ENCODE assay signal across 1 cellular context in the genomic region with DNA sequence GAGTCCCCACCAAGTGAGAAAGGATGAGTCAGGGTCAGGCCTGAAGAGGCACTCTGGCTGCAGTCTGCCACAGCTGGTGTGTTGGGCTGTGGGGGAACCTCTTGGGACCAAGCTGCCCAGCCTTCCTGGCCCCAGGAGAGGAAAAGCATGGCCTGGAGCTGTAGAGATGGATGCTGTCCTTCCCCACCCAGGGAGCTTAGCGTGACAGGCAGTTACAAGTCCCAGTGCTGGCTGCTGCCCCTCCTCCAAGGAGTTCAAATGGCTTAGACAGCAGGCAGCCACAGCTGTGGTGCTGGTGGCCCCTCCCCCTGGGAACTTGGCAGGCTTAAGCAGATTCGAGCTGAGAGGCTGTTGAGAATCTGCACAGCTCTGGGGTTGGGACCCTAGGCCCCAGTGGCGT.
TF ChIP-seq lines count a peak whose summit lies in the region.

No MANE protein-coding gene starts in this region.

TF ChIP-seq in SK-N-SH treated with all-trans-retinoic acid at 6 μM for 48 hours, 23 proteins besides CTCF, POLR2A, EP300 and RAD21 (continued from another document):
- TF ChIP-seq, protein P1, sequence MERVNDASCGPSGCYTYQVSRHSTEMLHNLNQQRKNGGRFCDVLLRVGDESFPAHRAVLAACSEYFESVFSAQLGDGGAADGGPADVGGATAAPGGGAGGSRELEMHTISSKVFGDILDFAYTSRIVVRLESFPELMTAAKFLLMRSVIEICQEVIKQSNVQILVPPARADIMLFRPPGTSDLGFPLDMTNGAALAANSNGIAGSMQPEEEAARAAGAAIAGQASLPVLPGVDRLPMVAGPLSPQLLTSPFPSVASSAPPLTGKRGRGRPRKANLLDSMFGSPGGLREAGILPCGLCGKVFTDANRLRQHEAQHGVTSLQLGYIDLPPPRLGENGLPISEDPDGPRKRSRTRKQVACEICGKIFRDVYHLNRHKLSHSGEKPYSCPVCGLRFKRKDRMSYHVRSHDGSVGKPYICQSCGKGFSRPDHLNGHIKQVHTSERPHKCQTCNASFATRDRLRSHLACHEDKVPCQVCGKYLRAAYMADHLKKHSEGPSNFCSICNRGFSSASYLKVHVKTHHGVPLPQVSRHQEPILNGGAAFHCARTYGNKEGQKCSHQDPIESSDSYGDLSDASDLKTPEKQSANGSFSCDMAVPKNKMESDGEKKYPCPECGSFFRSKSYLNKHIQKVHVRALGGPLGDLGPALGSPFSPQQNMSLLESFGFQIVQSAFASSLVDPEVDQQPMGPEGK (CRISPR knock-in tag; IDR thresholded peaks at IDR 0.05; ENCODE audit: borderline replicate concordance), result no peak
- TF ChIP-seq ZNF70 (CRISPR knock-in tag; IDR thresholded peaks at IDR 0.05), result no peak
- no peak for TF ChIP-seq ZNF8 (CRISPR knock-in tag; IDR thresholded peaks at IDR 0.05)
- no peak for TF ChIP-seq ISL1 (CRISPR knock-in tag; IDR thresholded peaks at IDR 0.05)
